17 cellular contexts compared by ENCODE assay signal in the genomic region with DNA sequence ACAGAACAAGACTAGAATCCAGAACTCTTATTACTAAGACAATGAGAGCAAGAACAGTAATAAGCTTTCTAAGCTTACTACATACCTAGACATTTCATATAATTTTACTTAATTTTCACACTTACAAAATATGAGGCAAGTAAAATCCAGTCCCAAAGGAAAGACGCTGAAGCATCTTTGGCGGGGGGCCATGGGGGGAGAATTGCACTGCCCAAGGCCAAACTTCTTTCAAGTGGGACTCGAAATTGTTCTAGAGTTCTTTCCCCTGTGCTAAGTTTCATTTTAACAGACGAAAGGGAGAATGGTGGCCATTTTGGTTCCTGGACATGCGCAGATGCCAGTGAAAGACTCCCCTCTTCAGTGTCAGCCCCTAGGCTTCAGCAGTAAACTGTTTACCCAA.
"Had no signal": no experiment of that assay in that cellular context is flagged by ENCODE, and none has a peak within 500 bp of the region (broad histone marks: within the 10 kb centered on the region; RNA-seq: fewer than 3 reads in every experiment).

No MANE protein-coding gene starts in this region.

- H3K27me3 ChIP-seq: colonic mucosa, pancreas had no signal

- H3K27ac ChIP-seq: colonic mucosa, pancreas, thoracic aorta had no signal

- H3K4me1 Mint-ChIP-seq: activated CD4-positive, alpha-beta T cell treated with anti-CD3 and anti-CD28 coated beads for 36 hours had no signal

- ATAC-seq: activated CD4-positive, alpha-beta T cell treated with anti-CD3 and anti-CD28 coated beads for 36 hours; activated CD8-positive, alpha-beta T cell treated with anti-CD3 and anti-CD28 coated beads for 36 hours; activated T-cell treated with anti-CD3 and anti-CD28 coated beads, Interleukin-2, amount 50 U/mL, for 4 hours; stimulated activated naive CD8-positive, alpha-beta T cell treated with anti-CD3 and anti-CD28 coated beads, Interleukin-15, Interleukin-2, amounts not matched to agents 100 U/mL and 50 U/mL, for 24 hours had no signal

- DNase-seq: activated CD4-positive, alpha-beta T cell treated with anti-CD3 and anti-CD28 coated beads for 36 hours; activated CD8-positive, alpha-beta T cell treated with anti-CD3 and anti-CD28 coated beads for 36 hours; activated gamma-delta T cell; activated T-cell treated with anti-CD3 and anti-CD28 coated beads, Interleukin-2, amount 50 U/mL, for 4 hours; amniotic stem cell; central memory CD4-positive, alpha-beta T cell; colonic mucosa; midbrain; stimulated activated CD4-positive, alpha-beta T cell treated with anti-CD3 and anti-CD28 coated beads, Interleukin-15, amount 100 ng/mL, for 24 hours; stimulated activated CD4-positive, alpha-beta T cell treated with anti-CD3 and anti-CD28 coated beads, Interleukin-4, amount 100 ng/mL, for 1 hour; stimulated activated naive CD8-positive, alpha-beta T cell treated with anti-CD3 and anti-CD28 coated beads, Interleukin-15, Interleukin-2, amounts not matched to agents 100 U/mL and 50 U/mL, for 24 hours had no signal

- H3K4me3 ChIP-seq: colonic mucosa, lung, pancreas, skin epidermis, thoracic aorta had no signal

- H3K4me1 ChIP-seq: colonic mucosa had no signal

- H3K9me3 Mint-ChIP-seq: activated CD8-positive, alpha-beta T cell treated with anti-CD3 and anti-CD28 coated beads for 36 hours; activated T-cell treated with anti-CD3 and anti-CD28 coated beads, Interleukin-2, amount 50 U/mL, for 4 hours; T-helper 1 cell treated with Interleukin-12 subunit alpha and Interleukin-12 subunit beta and Interleukin-4 antibody, amounts not matched to agents 30 μg/mL and 1 μg/mL, for 36 hours had no signal

- FAIRE-seq: pancreas had no signal

- H3K4me3 Mint-ChIP-seq: activated CD4-positive, alpha-beta T cell treated with anti-CD3 and anti-CD28 coated beads for 36 hours; activated CD8-positive, alpha-beta T cell treated with anti-CD3 and anti-CD28 coated beads for 36 hours; activated naive CD8-positive, alpha-beta T cell; activated T-cell treated with anti-CD3 and anti-CD28 coated beads, Interleukin-2, amount 50 U/mL, for 4 hours; T-helper 1 cell treated with Interleukin-12 subunit alpha and Interleukin-12 subunit beta and Interleukin-4 antibody, amounts not matched to agents 30 μg/mL and 1 μg/mL, for 36 hours had no signal

- H3K27ac Mint-ChIP-seq: activated CD4-positive, alpha-beta T cell treated with anti-CD3 and anti-CD28 coated beads for 36 hours; activated CD8-positive, alpha-beta T cell treated with anti-CD3 and anti-CD28 coated beads for 36 hours; T-helper 1 cell treated with Interleukin-12 subunit alpha and Interleukin-12 subunit beta and Interleukin-4 antibody, amounts not matched to agents 30 μg/mL and 1 μg/mL, for 36 hours had no signal

- H3K27me3 Mint-ChIP-seq: activated CD4-positive, alpha-beta T cell treated with anti-CD3 and anti-CD28 coated beads for 36 hours; activated CD8-positive, alpha-beta T cell treated with anti-CD3 and anti-CD28 coated beads for 36 hours; activated naive CD8-positive, alpha-beta T cell had no signal
